9 cellular contexts compared by ENCODE assay signal in genomic region chrX:130170752-130171445, GRCh38. TPM values are rescaled to one million over a fixed set of nuclear protein-coding genes. Genes with fewer than 3 reads are reported as not detected.
DNase-seq lines count a peak whose midpoint lies in the region; ATAC-seq and TF ChIP-seq lines count a peak whose summit lies in the region.
"Had no signal": no experiment of that assay in that cellular context is flagged by ENCODE, and none has a peak within 500 bp of the region (broad histone marks: within the 10 kb centered on the region; RNA-seq: fewer than 3 reads in every experiment).

No MANE protein-coding gene starts in this region.

- peak overlapping the region; percentile 64 for H3K4me3 ChIP-seq in Jurkat, Clone E6-1 (ENCODE audit: low read length)
- peak overlapping the region; percentile 18 to 28 for H3K4me3 ChIP-seq in prostate gland
- H3K4me3 ChIP-seq: body of pancreas had no signal

- no peaks in the 10 kb centered on the region for H3K9me3 Mint-ChIP-seq in activated naive CD4-positive, alpha-beta T cell treated with anti-CD3 and anti-CD28 coated beads, Interleukin-2, amount 10 ng/mL, durations not matched to agents 7 days and 5 days

- H3K27ac ChIP-seq in prostate gland, result no peak overlapping the region
- H3K27ac ChIP-seq: body of pancreas had no signal

- H3K27me3 Mint-ChIP-seq in activated naive CD4-positive, alpha-beta T cell treated with anti-CD3 and anti-CD28 coated beads, Interleukin-2, amount 10 ng/mL, durations not matched to agents 7 days and 5 days, result no peaks in the 10 kb centered on the region

- H3K27me3 ChIP-seq in prostate gland (replicated peaks; ENCODE audit: insufficient read depth), result no peaks in the 10 kb centered on the region
- H3K27me3 ChIP-seq: body of pancreas had no signal

- H3K4me3 Mint-ChIP-seq in activated naive CD4-positive, alpha-beta T cell treated with anti-CD3 and anti-CD28 coated beads, Interleukin-2, amount 10 ng/mL, durations not matched to agents 7 days and 5 days, result peak overlapping the region; percentile 93

- ATAC-seq in GM21447 (IDR thresholded peaks at IDR 0.05; ENCODE audit: unreplicated experiment) (peak; percentile 67), left cardiac atrium (peak; percentile 43 to 67)

- no peaks in the 10 kb centered on the region for H3K4me1 ChIP-seq in prostate gland (replicated peaks)

- intact Hi-C loops in left cardiac atrium (cut with DNase I) (no loop called here), prostate gland (cut with DNase I) (no loop called here)

- WGBS in prostate gland, result 1% methylated on average over 9 of the region's 36 CpGs

- peaks cover 40% of the 10 kb centered on the region for H3K4me1 Mint-ChIP-seq in activated naive CD4-positive, alpha-beta T cell treated with anti-CD3 and anti-CD28 coated beads, Interleukin-2, amount 10 ng/mL, durations not matched to agents 7 days and 5 days

- no peaks in the 10 kb centered on the region for H3K9me3 ChIP-seq in prostate gland
- H3K9me3 ChIP-seq: body of pancreas had no signal

- no peaks in the 10 kb centered on the region for H3K36me3 ChIP-seq in prostate gland

- peak overlapping the region; percentile 87 for H3K27ac Mint-ChIP-seq in activated naive CD4-positive, alpha-beta T cell treated with anti-CD3 and anti-CD28 coated beads, Interleukin-2, amount 10 ng/mL, durations not matched to agents 7 days and 5 days

- TF ChIP-seq POLR2A in Raji (IDR thresholded peaks at IDR 0.05; ENCODE audit: insufficient read depth, low read depth, low read length) (peak; percentile 92), prostate gland (IDR thresholded peaks at IDR 0.05) (no peak)

- DNase-seq in DMS53 (lab: John Stamatoyannopoulos, UW), result peak; percentile 75
- peak; percentile 86 for DNase-seq in Jurkat, Clone E6-1 (ENCODE audit: low read depth, low spot score)
- peak; percentile 79 for DNase-seq in activated naive CD4-positive, alpha-beta T cell treated with anti-CD3 and anti-CD28 coated beads, Interleukin-2, amount 10 ng/mL, durations not matched to agents 7 days and 5 days
- peak; percentile 65 for DNase-seq in left cardiac atrium
- no peak for DNase-seq in prostate gland (ENCODE audit: low spot score)
- DNase-seq in RPMI8226, result no peak

- TF ChIP-seq CTCF in prostate gland (IDR thresholded peaks at IDR 0.05), result no peak

- H3K36me3 Mint-ChIP-seq in activated naive CD4-positive, alpha-beta T cell treated with anti-CD3 and anti-CD28 coated beads, Interleukin-2, amount 10 ng/mL, durations not matched to agents 7 days and 5 days, result peaks cover 20% of the 10 kb centered on the region

- CTCF ChIA-PET in activated naive CD4-positive, alpha-beta T cell treated with anti-CD3 and anti-CD28 coated beads, Interleukin-2, amount 10 ng/mL, durations not matched to agents 7 days and 5 days (lab: Charles Lee), result interaction anchor here (0.9 to 1.7 kb wide), 4 partner anchors 9 to 91 kb away, joined by 3 to 4 read pairs (median 4); no protein-coding TSS in a partner anchor

RNA-seq across cellular contexts. Expression of gene RAB33A, which starts 0.9 kb away (rescaled TPM):
- polyA plus RNA-seq in Jurkat, Clone E6-1 (2012; ENCODE audit: insufficient read depth, insufficient read length), result 32.8 TPM
- 10 to 100 TPM in 1 of 2 donors, 1 to 10 TPM in 1; 3.8 to 19.2 TPM for total RNA-seq in left cardiac atrium
- total RNA-seq in prostate gland, result under 1 TPM in 1 of 2 donors, not detected in 1; 0.62 TPM

RNA-seq across cellular contexts. Expression of gene AIFM1, which starts 5.3 kb away (rescaled TPM):
- polyA plus RNA-seq in Jurkat, Clone E6-1 (2012; ENCODE audit: insufficient read depth, insufficient read length), result 99.5 TPM
- total RNA-seq in left cardiac atrium, result 10 to 100 TPM; 83.1 to 99.9 TPM
- total RNA-seq in prostate gland, result 10 to 100 TPM; 21.8 to 32.2 TPM

Comparison
In these comparisons a context has a peak if more than half of its experiments do, and no peak if none do; other contexts are left out.
1. DNase-seq: peak in DMS53 (single experiment), Jurkat, Clone E6-1 (single experiment), activated naive CD4-positive, alpha-beta T cell treated with anti-CD3 and anti-CD28 coated beads, Interleukin-2, amount 10 ng/mL, durations not matched to agents 7 days and 5 days (single experiment) and left cardiac atrium (single experiment); none in prostate gland (single experiment) and RPMI8226 (single experiment).